Comparison of ENCODE assay signal across 16 cellular contexts in the genomic region with DNA sequence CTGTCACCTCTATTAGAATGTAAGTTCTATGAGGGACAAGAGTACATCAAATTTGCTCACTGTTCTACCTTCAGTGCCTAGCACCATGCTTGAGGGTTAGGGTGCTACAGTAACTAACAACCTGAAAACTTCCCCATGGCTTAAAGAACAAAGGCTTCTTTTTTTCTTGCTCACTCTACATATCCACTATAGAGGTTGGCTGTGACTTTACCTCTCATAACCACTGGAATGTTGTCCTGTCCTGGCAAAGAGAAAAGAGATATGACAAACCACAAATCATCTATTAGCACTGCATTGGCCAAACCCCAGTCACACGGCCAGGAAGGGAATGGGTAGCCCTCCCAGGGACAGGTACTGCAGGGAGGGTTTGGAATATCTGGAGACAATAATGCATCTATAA. TPM values are rescaled to one million over a fixed set of nuclear protein-coding genes. Genes with fewer than 3 reads are reported as not detected.
A peak's percentile ranks its signal among the peaks of the same experiment; 100 is the strongest.
DNase-seq lines count a peak whose midpoint lies in the region; FAIRE-seq and TF ChIP-seq lines count a peak whose summit lies in the region.
"Had no signal": no experiment of that assay in that cellular context is flagged by ENCODE, and none has a peak within 500 bp of the region (broad histone marks: within the 10 kb centered on the region; RNA-seq: fewer than 3 reads in every experiment).

No MANE protein-coding gene starts in this region.

- TF ChIP-seq CTCF in bronchial epithelial cell (IDR thresholded peaks at IDR 0.05; ENCODE audit: insufficient read depth, low read length, severe bottlenecking) (no peak), keratinocyte (optimal IDR thresholded peaks at IDR 0.05 in 1 of 3, IDR thresholded peaks at IDR 0.05 in 1 of 3, conservative IDR thresholded peaks at IDR 0.05 in 1 of 3; ENCODE audit: extremely low read depth in 1 of 3, insufficient read depth in 2 of 3, low read length in 3 of 3) (no peak)

- peaks cover 10% of the 10 kb centered on the region for H3K4me1 ChIP-seq in keratinocyte (ENCODE audit: control insufficient read depth, extremely low read depth, insufficient read depth, low read length)
- H3K4me1 ChIP-seq: A549 had no signal

- H3K27me3 ChIP-seq in bronchial epithelial cell (ENCODE audit: control insufficient read depth, insufficient read depth, low read length) (no peaks in the 10 kb centered on the region), keratinocyte (ENCODE audit: control insufficient read depth, extremely low read depth, insufficient read depth, low read length) (no peaks in the 10 kb centered on the region)

- no peaks in the 10 kb centered on the region for H3K79me2 ChIP-seq in keratinocyte (ENCODE audit: control insufficient read depth, insufficient read depth, low read length)

- no peaks in the 10 kb centered on the region for H3K9me1 ChIP-seq in keratinocyte (ENCODE audit: control insufficient read depth, extremely low read depth, insufficient read depth, low read length)

- H3K9me3 ChIP-seq in keratinocyte (ENCODE audit: control insufficient read depth, low read depth, low read length): no peaks in the 10 kb centered on the region
- H3K9me3 ChIP-seq: A549 had no signal

- no peaks in the 10 kb centered on the region for H4K20me1 ChIP-seq in keratinocyte (ENCODE audit: control insufficient read depth, extremely low read depth, insufficient read depth, low read length)

- H3K4me2 ChIP-seq in keratinocyte (ENCODE audit: control insufficient read depth, extremely low read depth, insufficient read depth, low read depth, low read length): no peak overlapping the region
- H3K4me2 ChIP-seq: A549 had no signal

- no peak overlapping the region for H2AFZ ChIP-seq in keratinocyte (ENCODE audit: control insufficient read depth, low read length)

- H3K9ac ChIP-seq in keratinocyte (ENCODE audit: control insufficient read depth, extremely low read depth, insufficient read depth, low read length): no peak overlapping the region

- H3K4me3 ChIP-seq in bronchial epithelial cell (ENCODE audit: low read depth, low read length): no peak overlapping the region
- no peak overlapping the region for H3K4me3 ChIP-seq in keratinocyte (ENCODE audit: control insufficient read depth in 2 of 3, extremely low read depth in 1 of 3, insufficient read depth in 2 of 3, low read depth in 1 of 3, low read length in 3 of 3)
- H3K4me3 ChIP-seq: A549 had no signal

- DNase-seq in M059J (ENCODE audit: low read depth) (peak; percentile 17), bronchial epithelial cell (ENCODE audit: low read depth) (peak; percentile 55), keratinocyte (ENCODE audit: low read depth, low spot score) (no peak), NCI-H1436 treated with DMSO at 0.1 percent for 48 hours (lab: John Stamatoyannopoulos, UW) (no peak), NCI-H2029 (lab: John Stamatoyannopoulos, UW) (no peak), cerebellar nuclear complex (lab: John Stamatoyannopoulos, UW) (no peak)
- DNase-seq: CD8-positive, alpha-beta memory T cell; DMS 273 treated with DMSO at 0.1 percent for 48 hours; HCEC 1CT had no signal

- H3K27ac ChIP-seq in keratinocyte (ENCODE audit: control insufficient read depth, insufficient read depth, low read length): no peak overlapping the region
- H3K27ac ChIP-seq: A549 had no signal

- no peaks in the 10 kb centered on the region for H3K36me3 ChIP-seq in bronchial epithelial cell (ENCODE audit: control insufficient read depth, insufficient read depth, low read length)
- H3K36me3 ChIP-seq in keratinocyte (ENCODE audit: control insufficient read depth in 2 of 2, extremely low read depth in 1 of 2, insufficient read depth in 2 of 2, low read length in 2 of 2): no peaks in the 10 kb centered on the region

- no peak for FAIRE-seq in bronchial epithelial cell (lab: Jason Lieb, UNC)
- peak; percentile 52 for FAIRE-seq in keratinocyte (lab: Jason Lieb, UNC)
- FAIRE-seq: A549 had no signal

- dilution Hi-C loops in keratinocyte (cut with MboI; ENCODE audit: extremely low pct_ligation_motif_present, low sequenced_read_pairs): no loop called here

RNA-seq across cellular contexts. Expression of a gene that starts 23.2 kb away (rescaled TPM):
- not detected in 2 replicates for total RNA-seq in M059J (2014; rRNA removed; shearing (Covaris generic))
- total RNA-seq in bronchial epithelial cell: not detected in 2 replicates
- not detected in 3 replicates for polyA plus RNA-seq in keratinocyte
- not detected for polyA plus RNA-seq in keratinocyte (2011; ENCODE audit: low read depth)
- not detected in 2 replicates for polyA plus RNA-seq in keratinocyte (2011; cell fraction: cytosol; rRNA removed)
- polyA plus RNA-seq in keratinocyte (2011; cell fraction: nucleus; rRNA removed): not detected in 2 replicates
- not detected in 2 replicates for polyA plus RNA-seq in keratinocyte (2012; ENCODE audit: low replicate concordance)
- polyA minus RNA-seq in keratinocyte: not detected in 3 replicates
- polyA minus RNA-seq in keratinocyte (2011; cell fraction: cytosol; rRNA and poly(A)+ RNA removed): not detected
- polyA minus RNA-seq in keratinocyte (2011; cell fraction: nucleus; rRNA and poly(A)+ RNA removed): not detected in 2 replicates
- total RNA-seq: CD8-positive, alpha-beta memory T cell; Daoy; H4; HT1080 had no signal
- polyA plus RNA-seq: A549; AG04450; BJ; CD8-positive, alpha-beta memory T cell; IgD-negative memory B cell had no signal

RNA-seq across cellular contexts. Expression of a gene that starts 38.9 kb away (rescaled TPM):
- total RNA-seq in M059J (2014; rRNA removed; shearing (Covaris generic)): 2.9 and 3.9 TPM in 2 replicates
- total RNA-seq in bronchial epithelial cell: 6.5 and 15.3 TPM in 2 replicates
- 8.9 to 18.9 TPM (median 18.2 TPM) in 3 replicates for polyA plus RNA-seq in keratinocyte
- polyA plus RNA-seq in keratinocyte (2011; ENCODE audit: low read depth): 2.1 TPM
- polyA plus RNA-seq in keratinocyte (2011; cell fraction: cytosol; rRNA removed): 14.5 and 22.9 TPM in 2 replicates
- 15.1 and 18.9 TPM in 2 replicates for polyA plus RNA-seq in keratinocyte (2011; cell fraction: nucleus; rRNA removed)
- polyA plus RNA-seq in keratinocyte (2012; ENCODE audit: low replicate concordance): 6.3 and 28.6 TPM in 2 replicates
- 12.8 to 25.6 TPM (median 19.9 TPM) in 3 replicates for polyA minus RNA-seq in keratinocyte
- polyA minus RNA-seq in keratinocyte (2011; cell fraction: cytosol; rRNA and poly(A)+ RNA removed): 34.7 TPM
- 17.6 and 27.0 TPM in 2 replicates for polyA minus RNA-seq in keratinocyte (2011; cell fraction: nucleus; rRNA and poly(A)+ RNA removed)

Comparison
In these comparisons a context has a peak if more than half of its experiments do, and no peak if none do; other contexts are left out.
1. DNase-seq: peak in M059J (single experiment) and bronchial epithelial cell (single experiment); none in keratinocyte (single experiment), NCI-H1436 treated with DMSO at 0.1 percent for 48 hours (single experiment), NCI-H2029 (single experiment) and cerebellar nuclear complex (0 of 2).